Comparison of ENCODE assay signal across 8 cellular contexts in genomic region chr10:92572362-92573090, GRCh38. TPM values are rescaled to one million over a fixed set of nuclear protein-coding genes. Genes with fewer than 3 reads are reported as not detected.
DNase-seq lines count a peak whose midpoint lies in the region; ATAC-seq and TF ChIP-seq lines count a peak whose summit lies in the region.

No MANE protein-coding gene starts in this region.

- ATAC-seq in HG02678 (IDR thresholded peaks at IDR 0.05; ENCODE audit: unreplicated experiment) (no peak), HG03280 (IDR thresholded peaks at IDR 0.05; ENCODE audit: unreplicated experiment) (no peak), GM18511 (IDR thresholded peaks at IDR 0.05; ENCODE audit: unreplicated experiment) (no peak)

- H3K27me3 ChIP-seq in Caco-2 (replicated peaks; ENCODE audit: control insufficient read depth, insufficient read depth, low read length) = no peaks in the 10 kb centered on the region
- H3K27me3 ChIP-seq in duodenal mucosa (ENCODE audit: control insufficient read depth in 1 of 2, insufficient read depth in 2 of 2, low read length in 2 of 2) = no peaks in the 10 kb centered on the region
- no peaks in the 10 kb centered on the region for H3K27me3 ChIP-seq in neuron (ENCODE audit: insufficient read depth, low read length)

- peaks cover 30% of the 10 kb centered on the region for H3K4me1 Mint-ChIP-seq in Caco-2 (ENCODE audit: low read depth, unreplicated experiment)

- CTCF ChIA-PET in Caco-2 (lab: Charles Lee) = interaction anchor here (0.7 to 4.6 kb wide), 6 partner anchors 17 to 281 kb away, joined by 3 to 85 read pairs (median 3); partner anchors contain the start of gene MARCHF5

- BruUV-seq in Caco-2 (replicated peaks; lab: Mats Ljungman, UMichigan) = TSS peak; percentile 55

- H3K4me1 ChIP-seq in Caco-2 (peaks cover 22% of the 10 kb centered on the region), duodenal mucosa (ENCODE audit: control insufficient read depth in 1 of 2, insufficient read depth in 2 of 2, low read length in 2 of 2) (peaks cover 22% of the 10 kb centered on the region in 2 donors), neuron (ENCODE audit: insufficient read depth, low read length) (peaks cover 14% of the 10 kb centered on the region)

- no peak for TF ChIP-seq CTCF in Caco-2 (IDR thresholded peaks at IDR 0.05; ENCODE audit: insufficient read depth in 1 of 2, low read depth in 1 of 2, low read length in 1 of 2, severe bottlenecking in 1 of 2, unreplicated experiment in 1 of 2)

- peak overlapping the region; percentile 90 to 95 for H3K9ac ChIP-seq in duodenal mucosa (ENCODE audit: low read depth in 1 of 2, low read length in 2 of 2)

- POLR2A ChIA-PET in Caco-2 (lab: Charles Lee) = interaction anchor here (0.6 to 1.4 kb wide), 3 partner anchors 56 to 649 kb away, joined by 3 to 4 read pairs (median 3); partner anchors contain the start of gene BTAF1

- H2AFZ ChIP-seq in neuron (ENCODE audit: low read depth, low read length) = peak overlapping the region; percentile 95

- H3K4me3 ChIP-seq in Caco-2 (ENCODE audit: low read depth, low read length) (peak overlapping the region; percentile 69), duodenal mucosa (ENCODE audit: low read depth in 1 of 2, low read length in 2 of 2) (peak overlapping the region; percentile 69 to 92), neuron (ENCODE audit: low read length) (peak overlapping the region; percentile 84)

- peak overlapping the region; percentile 81 for H3K4me3 Mint-ChIP-seq in Caco-2 (ENCODE audit: unreplicated experiment)

- intact Hi-C loops in Caco-2 (cut with micrococcal nuclease; ENCODE audit: unreplicated experiment) = no loop called here

- H3K27me3 Mint-ChIP-seq in Caco-2 (ENCODE audit: insufficient read depth, unreplicated experiment) = no peaks in the 10 kb centered on the region

- peak overlapping the region; percentile 74 for H3K27ac Mint-ChIP-seq in Caco-2 (ENCODE audit: unreplicated experiment)

- H3K9me3 ChIP-seq in Caco-2 (no peaks in the 10 kb centered on the region), duodenal mucosa (ENCODE audit: control insufficient read depth in 1 of 2, low read length in 2 of 2) (no peaks in the 10 kb centered on the region), neuron (ENCODE audit: low read length) (no peaks in the 10 kb centered on the region)

- peaks cover 35% of the 10 kb centered on the region for H3K36me3 Mint-ChIP-seq in Caco-2 (ENCODE audit: insufficient read depth, unreplicated experiment)

- no peaks in the 10 kb centered on the region for H3K9me3 Mint-ChIP-seq in Caco-2 (ENCODE audit: unreplicated experiment)

- DNase-seq in Caco-2 = no peak
- DNase-seq in M059J (ENCODE audit: low read depth) = peak; percentile 20
- no peak for DNase-seq in HCEC 1CT

- H3K27ac ChIP-seq in duodenal mucosa (ENCODE audit: low read depth, low read length) = no peak overlapping the region

- H3K36me3 ChIP-seq in Caco-2 (ENCODE audit: control insufficient read depth, insufficient read depth, low read length) (no peaks in the 10 kb centered on the region), duodenal mucosa (ENCODE audit: control insufficient read depth in 1 of 2, insufficient read depth in 2 of 2, low read length in 2 of 2) (peaks cover 3 to 6% of the 10 kb centered on the region in 2 donors), neuron (ENCODE audit: insufficient read depth, low read length) (peaks cover 5% of the 10 kb centered on the region)

RNA-seq across cellular contexts. Expression of gene IDE, which starts 1.4 kb away (rescaled TPM):
- 84.8 and 85.5 TPM in 2 replicates for total RNA-seq in Caco-2 (2022)
- total RNA-seq in M059J (2014; rRNA removed; shearing (Covaris generic)) = 18.3 and 28.3 TPM in 2 replicates

RNA-seq across cellular contexts. Expression of gene KIF11, which starts 20.4 kb away (rescaled TPM):
- 37.7 TPM in 2 replicates for total RNA-seq in Caco-2 (2022)
- 35.0 and 56.1 TPM in 2 replicates for total RNA-seq in M059J (2014; rRNA removed; shearing (Covaris generic))
